ENCODE assay signal across 26 cellular contexts in genomic region chr7:157446322-157446721, GRCh38.
DNase-seq lines count a peak whose midpoint lies in the region; ATAC-seq and TF ChIP-seq lines count a peak whose summit lies in the region.
"Had no signal": no experiment of that assay in that cellular context is flagged by ENCODE, and none has a peak within 500 bp of the region (broad histone marks: within the 10 kb centered on the region; RNA-seq: fewer than 3 reads in every experiment).

No MANE protein-coding gene starts in this region.

- H3K4me1 Mint-ChIP-seq in glutamatergic neuron (ENCODE audit: low read depth, unreplicated experiment): no peaks in the 10 kb centered on the region
- H3K4me1 Mint-ChIP-seq: B cell, GM23338 had no signal

- TF ChIP-seq CTCF in upper lobe of right lung (IDR thresholded peaks at IDR 0.05) (no peak), glutamatergic neuron (IDR thresholded peaks at IDR 0.05; ENCODE audit: partially characterized antibody, unreplicated experiment) (no peak)

- peaks cover 1% of the 10 kb centered on the region for H3K27me3 Mint-ChIP-seq in glutamatergic neuron (ENCODE audit: unreplicated experiment)

- intact Hi-C loops in Right ventricle myocardium inferior (cut with DNase I): no loop called here
- intact Hi-C loops in left ventricle myocardium superior (cut with micrococcal nuclease): no loop called here
- intact Hi-C loops in sciatic nerve (cut with DNase I): no loop called here
- intact Hi-C loops in upper lobe of right lung (cut with DNase I): no loop called here

- H3K9me3 Mint-ChIP-seq in glutamatergic neuron (ENCODE audit: unreplicated experiment): no peaks in the 10 kb centered on the region
- H3K9me3 Mint-ChIP-seq: CD8-positive, alpha-beta T cell had no signal

- no peak overlapping the region for H3K4me3 Mint-ChIP-seq in glutamatergic neuron (ENCODE audit: unreplicated experiment)
- H3K4me3 Mint-ChIP-seq: B cell; CD8-positive, alpha-beta T cell; GM23338 had no signal

- H3K36me3 ChIP-seq in upper lobe of right lung: no peaks in the 10 kb centered on the region
- H3K36me3 ChIP-seq: HAP-1, MG63 had no signal

- H3K27me3 ChIP-seq in upper lobe of right lung: no peaks in the 10 kb centered on the region
- H3K27me3 ChIP-seq: MG63 had no signal

- ATAC-seq in Right ventricle myocardium inferior (no peak), left ventricle myocardium superior (no peak), left lobe of liver (no peak), sciatic nerve (no peak), upper lobe of right lung (no peak), HG02588 (IDR thresholded peaks at IDR 0.05; ENCODE audit: unreplicated experiment) (no peak)
- ATAC-seq: CD8-positive, alpha-beta T cell; GM23338 had no signal

- H3K4me3 ChIP-seq in upper lobe of right lung: no peak overlapping the region
- H3K4me3 ChIP-seq: GM23338, HAP-1, MG63, PC-9 had no signal

- no peaks in the 10 kb centered on the region for H3K4me1 ChIP-seq in upper lobe of right lung
- H3K4me1 ChIP-seq: Caco-2, HAP-1 had no signal

- DNase-seq in Right ventricle myocardium inferior (ENCODE audit: missing footprints) (peak; percentile 49), left ventricle myocardium superior (no peak), left lobe of liver (ENCODE audit: low spot score) (peak; percentile 31), sciatic nerve (ENCODE audit: low spot score) (peak; percentile 31), upper lobe of right lung (peak; percentile 17), glutamatergic neuron (no peak)
- no peak for DNase-seq in stimulated activated CD4-positive, alpha-beta T cell treated with anti-CD3 and anti-CD28 coated beads, Interleukin-2, amount 100 ng/mL, for 48 hours
- DNase-seq: Caco-2, IMR-90, KG1, MG63, NCI-H1105 treated with DMSO at 0.1 percent for 48 hours, NCI-H146, NCI-H1930, NCI-H2107, NCI-H446, NCI-H524 treated with DMSO at 0.1 percent for 48 hours, NCI-H82, PC-9, SHP77 had no signal

- no peaks in the 10 kb centered on the region for H3K9me3 ChIP-seq in upper lobe of right lung
- H3K9me3 ChIP-seq: HAP-1, MG63 had no signal

- H3K36me3 Mint-ChIP-seq in glutamatergic neuron (ENCODE audit: unreplicated experiment): no peaks in the 10 kb centered on the region
- H3K36me3 Mint-ChIP-seq: CD8-positive, alpha-beta T cell had no signal

- no peak overlapping the region for H3K27ac ChIP-seq in upper lobe of right lung
- H3K27ac ChIP-seq: C4-2B, PC-9 had no signal

- no peak overlapping the region for H3K27ac Mint-ChIP-seq in glutamatergic neuron (ENCODE audit: unreplicated experiment)
- H3K27ac Mint-ChIP-seq: B cell; CD8-positive, alpha-beta T cell; GM23338 had no signal

Comparison
In these comparisons a context has a peak if more than half of its experiments do, and no peak if none do; other contexts are left out.
1. DNase-seq: peak in Right ventricle myocardium inferior (single experiment), left lobe of liver (single experiment), sciatic nerve (single experiment) and upper lobe of right lung (single experiment); none in left ventricle myocardium superior (single experiment), stimulated activated CD4-positive, alpha-beta T cell treated with anti-CD3 and anti-CD28 coated beads, Interleukin-2, amount 100 ng/mL, for 48 hours (0 of 2) and glutamatergic neuron (single experiment).